Comparison of ENCODE assay signal across 32 cellular contexts in the genomic region with DNA sequence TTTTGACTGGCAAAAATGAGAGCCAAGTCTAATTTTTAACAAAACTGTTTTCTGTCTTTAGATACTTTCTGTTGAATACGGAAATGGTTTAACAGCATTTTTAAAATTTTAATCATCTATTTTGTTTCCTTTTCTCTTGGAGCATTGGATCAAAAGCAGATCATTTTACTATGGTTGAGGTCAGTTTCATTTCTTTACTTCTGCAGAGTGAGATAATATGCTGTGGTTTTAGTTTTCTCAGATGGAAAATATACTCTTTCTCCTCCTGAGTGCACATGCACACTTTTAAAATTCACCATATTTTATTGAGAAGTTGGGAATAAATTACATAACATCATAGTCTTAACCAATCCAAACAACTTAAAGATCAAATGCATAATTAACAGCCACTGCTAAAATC.
"Had no signal": no experiment of that assay in that cellular context is flagged by ENCODE, and none has a peak within 500 bp of the region (broad histone marks: within the 10 kb centered on the region; RNA-seq: fewer than 3 reads in every experiment).

No MANE protein-coding gene starts in this region.

- DNase-seq: activated CD4-positive, alpha-beta memory T cell treated with anti-CD3 and anti-CD28 coated beads, Interleukin-2, amount 10 ng/mL, durations not matched to agents 7 days and 5 days; activated CD4-positive, alpha-beta T cell treated with anti-CD3 and anti-CD28 coated beads for 1 hour; activated CD4-positive, alpha-beta T cell treated with anti-CD3 and anti-CD28 coated beads, Interleukin-2, amount 10 ng/mL, durations not matched to agents 7 days and 5 days; activated CD8-positive, alpha-beta memory T cell treated with anti-CD3 and anti-CD28 coated beads, Interleukin-2, amount 50 U/mL, for 48 hours; activated gamma-delta T cell; activated naive CD4-positive, alpha-beta T cell treated with anti-CD3 and anti-CD28 coated beads, Interleukin-2, amount 10 ng/mL, durations not matched to agents 7 days and 5 days; activated T-cell treated with anti-CD3 and anti-CD28 coated beads, Interleukin-2, amount 50 U/mL, for 24 hours; anterior cingulate cortex; effector CD8-positive, alpha-beta T cell; gastrocnemius medialis; glutamatergic neuron; left lung; lower lobe of right lung; mesenchymal stem cell; natural killer cell; occipital lobe; psoas muscle; stimulated activated CD4-positive, alpha-beta T cell treated with anti-CD3 and anti-CD28 coated beads, Interleukin-1b, Interleukin-23, amount 100 ng/mL, for 48 hours; stimulated activated CD4-positive, alpha-beta T cell treated with anti-CD3 and anti-CD28 coated beads, Interleukin-4, amount 100 ng/mL, for 4 hours; stimulated activated CD8-positive, alpha-beta memory T cell treated with anti-CD3 and anti-CD28 coated beads, Interleukin-4, amount 100 ng/mL, for 48 hours; stomach; T-helper 9 cell; tibial artery had no signal

- H3K27me3 ChIP-seq: colonic mucosa, gastrocnemius medialis, left lung, neural progenitor cell, stomach, suprapubic skin, tibial artery had no signal

- H3K4me1 ChIP-seq: colonic mucosa, gastrocnemius medialis, left lung, parathyroid adenoma, psoas muscle had no signal

- FAIRE-seq: bronchial epithelial cell, endometrium, islet of Langerhans had no signal

- H3K79me2 ChIP-seq: parathyroid adenoma had no signal

- H3K4me2 ChIP-seq: neural progenitor cell, smooth muscle cell had no signal

- H3K4me3 ChIP-seq: colonic mucosa, gastrocnemius medialis, left lung, lower lobe of right lung, neural progenitor cell, psoas muscle, smooth muscle cell, stomach, suprapubic skin, tibial artery had no signal

- H3K36me3 ChIP-seq: colonic mucosa, gastrocnemius medialis, left lung, lower lobe of right lung, neural progenitor cell, stomach, suprapubic skin had no signal

- H3K27ac ChIP-seq: colonic mucosa, epithelial cell of prostate, gastrocnemius medialis, left lung, lower lobe of right lung, neural progenitor cell, parathyroid adenoma, psoas muscle, stomach, suprapubic skin, tibial artery had no signal

- H3K9ac ChIP-seq: neural progenitor cell, parathyroid adenoma had no signal

- H2AFZ ChIP-seq: neural progenitor cell, parathyroid adenoma had no signal
